ENCODE assay signal across 13 cellular contexts in genomic region chr19:46623915-46624502, GRCh38. TPM values are rescaled to one million over a fixed set of nuclear protein-coding genes. Genes with fewer than 3 reads are reported as not detected.
A peak's percentile ranks its signal among the peaks of the same experiment; 100 is the strongest.
DNase-seq lines count a peak whose midpoint lies in the region; ATAC-seq, FAIRE-seq and TF ChIP-seq lines count a peak whose summit lies in the region.
"Had no signal": no experiment of that assay in that cellular context is flagged by ENCODE, and none has a peak within 500 bp of the region (broad histone marks: within the 10 kb centered on the region; RNA-seq: fewer than 3 reads in every experiment).

No MANE protein-coding gene starts in this region.

- H3K9me3 ChIP-seq in astrocyte (ENCODE audit: insufficient read depth, low read depth, low read length), result no peaks in the 10 kb centered on the region
- no peaks in the 10 kb centered on the region for H3K9me3 ChIP-seq in naive thymus-derived CD4-positive, alpha-beta T cell (ENCODE audit: control insufficient read depth in 2 of 3, low read length in 3 of 3)

- H3K4me2 ChIP-seq in astrocyte (ENCODE audit: low read length), result peak overlapping the region; percentile 71

- H3K4me3 Mint-ChIP-seq in natural killer cell treated with Interleukin-12 subunit alpha and Interleukin-12 subunit beta and Interleukin-15 and Interleukin-18, amount 100 ng/mL, for 72 hours, result peak overlapping the region; percentile 45
- no peak overlapping the region for H3K4me3 Mint-ChIP-seq in natural killer cell
- H3K4me3 Mint-ChIP-seq in astrocyte (ENCODE audit: unreplicated experiment), result no peak overlapping the region
- peak overlapping the region; percentile 71 to 96 (median 83) for H3K4me3 Mint-ChIP-seq in naive thymus-derived CD4-positive, alpha-beta T cell
- H3K4me3 Mint-ChIP-seq in effector memory CD8-positive, alpha-beta T cell, result no peak overlapping the region

- no peak overlapping the region for H3K4me3 ChIP-seq in astrocyte (ENCODE audit: insufficient read depth, low read depth, low read length)
- peak overlapping the region; percentile 19 for H3K4me3 ChIP-seq in naive thymus-derived CD4-positive, alpha-beta T cell (ENCODE audit: low read length)

- peaks cover 27% of the 10 kb centered on the region for H3K4me1 ChIP-seq in astrocyte (ENCODE audit: insufficient read depth, low read length)
- H3K4me1 ChIP-seq in naive thymus-derived CD4-positive, alpha-beta T cell (ENCODE audit: control insufficient read depth in 2 of 2, insufficient read depth in 2 of 2, low read length in 2 of 2), result peaks cover 0 to 58% of the 10 kb centered on the region in 2 donors

- H3K36me3 ChIP-seq in astrocyte (ENCODE audit: insufficient read depth, low read length), result no peaks in the 10 kb centered on the region
- H3K36me3 ChIP-seq in naive thymus-derived CD4-positive, alpha-beta T cell (ENCODE audit: control insufficient read depth in 2 of 3, insufficient read depth in 3 of 3, low read length in 3 of 3), result no peaks in the 10 kb centered on the region

- no peaks in the 10 kb centered on the region for H4K20me1 ChIP-seq in astrocyte (ENCODE audit: insufficient read depth, low read length)

- H3K9ac ChIP-seq in astrocyte (ENCODE audit: low read length), result no peak overlapping the region

- no peak for TF ChIP-seq CTCF in natural killer cell (IDR thresholded peaks at IDR 0.05)
- no peak for TF ChIP-seq CTCF in astrocyte (IDR thresholded peaks at IDR 0.05; ENCODE audit: insufficient read depth, low read depth, low read length)

- H3K27ac ChIP-seq in astrocyte (ENCODE audit: low read depth, low read length), result no peak overlapping the region
- H3K27ac ChIP-seq in naive thymus-derived CD4-positive, alpha-beta T cell (ENCODE audit: low read depth, low read length), result peak overlapping the region; percentile 57

- POLR2A ChIA-PET in naive thymus-derived CD4-positive, alpha-beta T cell (lab: Charles Lee), result interaction anchor here (0.5 to 2.3 kb wide), 5 partner anchors 10 to 490 kb away, joined by 3 to 7 read pairs (median 4); partner anchors contain the start of genes CALM3 and ZC3H4

- FAIRE-seq in astrocyte (lab: Jason Lieb, UNC), result no peak

- CTCF ChIA-PET in naive thymus-derived CD4-positive, alpha-beta T cell (lab: Charles Lee), result interaction anchor here (0.9 to 1.4 kb wide), 2 partner anchors 10 to 37 kb away, joined by 3 to 4 read pairs; partner anchors contain the start of gene DACT3

- peak overlapping the region in 1 of 2 donors; percentile 40 for H3K27ac Mint-ChIP-seq in natural killer cell treated with Interleukin-12 subunit alpha and Interleukin-12 subunit beta and Interleukin-15 and Interleukin-18, amount 100 ng/mL, for 72 hours
- no peak overlapping the region for H3K27ac Mint-ChIP-seq in natural killer cell
- H3K27ac Mint-ChIP-seq in astrocyte (ENCODE audit: unreplicated experiment), result no peak overlapping the region
- peak overlapping the region in 8 of 9 donors; percentile 56 to 95 (median 91) for H3K27ac Mint-ChIP-seq in naive thymus-derived CD4-positive, alpha-beta T cell
- H3K27ac Mint-ChIP-seq in effector memory CD8-positive, alpha-beta T cell, result peak overlapping the region in 1 of 2 donors; percentile 24

- no peak overlapping the region for H2AFZ ChIP-seq in astrocyte (ENCODE audit: low read depth, low read length)

- H3K4me1 Mint-ChIP-seq in natural killer cell treated with Interleukin-12 subunit alpha and Interleukin-12 subunit beta and Interleukin-15 and Interleukin-18, amount 100 ng/mL, for 72 hours (ENCODE audit: low read depth in 2 of 2), result peaks cover 6 to 17% of the 10 kb centered on the region in 2 donors
- H3K4me1 Mint-ChIP-seq in natural killer cell (peaks cover 0 to 11% of the 10 kb centered on the region in 2 donors), astrocyte (ENCODE audit: low read depth, unreplicated experiment) (peaks cover 8% of the 10 kb centered on the region)
- peaks cover 35 to 64% (median 56%) of the 10 kb centered on the region in 7 donors for H3K4me1 Mint-ChIP-seq in naive thymus-derived CD4-positive, alpha-beta T cell
- H3K4me1 Mint-ChIP-seq in effector memory CD8-positive, alpha-beta T cell (ENCODE audit: low read depth in 2 of 2), result peaks cover 0 to 4% of the 10 kb centered on the region in 2 donors

- DNase-seq in natural killer cell treated with Interleukin-12 subunit alpha and Interleukin-12 subunit beta and Interleukin-15 and Interleukin-18, amount 100 ng/mL, for 72 hours (ENCODE audit: low spot score), result no peak
- no peak for DNase-seq in natural killer cell
- DNase-seq in astrocyte (ENCODE audit: low read depth), result no peak
- DNase-seq in naive thymus-derived CD4-positive, alpha-beta T cell, result no peak
- no peak for DNase-seq in NCI-H187 treated with DMSO at 0.1 percent for 48 hours (lab: John Stamatoyannopoulos, UW)
- no peak for DNase-seq in effector memory CD8-positive, alpha-beta T cell
- DNase-seq: activated CD8-positive, alpha-beta memory T cell treated with anti-CD3 and anti-CD28 coated beads, Interleukin-2, amount 50 U/mL, for 4 hours; DMS 273 treated with DMSO at 0.1 percent for 48 hours; NCI-H524 treated with DMSO at 0.1 percent for 48 hours; SW 1271 had no signal

- H3K79me2 ChIP-seq in astrocyte (ENCODE audit: insufficient read depth, low read length), result no peaks in the 10 kb centered on the region

- H3K36me3 Mint-ChIP-seq in natural killer cell treated with Interleukin-12 subunit alpha and Interleukin-12 subunit beta and Interleukin-15 and Interleukin-18, amount 100 ng/mL, for 72 hours, result no peaks in the 10 kb centered on the region
- H3K36me3 Mint-ChIP-seq in natural killer cell (no peaks in the 10 kb centered on the region), astrocyte (ENCODE audit: low read depth, unreplicated experiment) (no peaks in the 10 kb centered on the region)
- peaks cover 0 to 27% (median 0%) of the 10 kb centered on the region in 5 donors for H3K36me3 Mint-ChIP-seq in naive thymus-derived CD4-positive, alpha-beta T cell
- H3K36me3 Mint-ChIP-seq in effector memory CD8-positive, alpha-beta T cell (ENCODE audit: insufficient read depth), result no peaks in the 10 kb centered on the region

- intact Hi-C loops in natural killer cell (cut with micrococcal nuclease), result no loop called here
- intact Hi-C loops in naive thymus-derived CD4-positive, alpha-beta T cell (cut with micrococcal nuclease), result no loop called here

- H3K9me3 Mint-ChIP-seq in natural killer cell treated with Interleukin-12 subunit alpha and Interleukin-12 subunit beta and Interleukin-15 and Interleukin-18, amount 100 ng/mL, for 72 hours, result no peaks in the 10 kb centered on the region
- H3K9me3 Mint-ChIP-seq in natural killer cell (no peaks in the 10 kb centered on the region), astrocyte (ENCODE audit: unreplicated experiment) (no peaks in the 10 kb centered on the region)
- H3K9me3 Mint-ChIP-seq in naive thymus-derived CD4-positive, alpha-beta T cell, result peaks cover 0 to 2% (median 0%) of the 10 kb centered on the region in 11 donors
- no peaks in the 10 kb centered on the region for H3K9me3 Mint-ChIP-seq in effector memory CD8-positive, alpha-beta T cell

- no peak for ATAC-seq in natural killer cell treated with Interleukin-12 subunit alpha and Interleukin-12 subunit beta and Interleukin-15 and Interleukin-18, amount 100 ng/mL, for 72 hours
- no peak for ATAC-seq in natural killer cell
- ATAC-seq in naive thymus-derived CD4-positive, alpha-beta T cell, result no peak
- no peak for ATAC-seq in HG02759 (IDR thresholded peaks at IDR 0.05; ENCODE audit: unreplicated experiment)
- no peak for ATAC-seq in effector memory CD8-positive, alpha-beta T cell (replicated peaks)
- no peak for ATAC-seq in HG03571 (IDR thresholded peaks at IDR 0.05; ENCODE audit: unreplicated experiment)

- peaks cover 0 to 17% of the 10 kb centered on the region in 2 donors for H3K27me3 Mint-ChIP-seq in natural killer cell treated with Interleukin-12 subunit alpha and Interleukin-12 subunit beta and Interleukin-15 and Interleukin-18, amount 100 ng/mL, for 72 hours
- peaks cover 6 to 25% of the 10 kb centered on the region in 2 donors for H3K27me3 Mint-ChIP-seq in natural killer cell (ENCODE audit: low read depth in 2 of 2)
- peaks cover 3% of the 10 kb centered on the region for H3K27me3 Mint-ChIP-seq in astrocyte (ENCODE audit: low read depth, unreplicated experiment)
- peaks cover 0 to 6% (median 0%) of the 10 kb centered on the region in 5 donors for H3K27me3 Mint-ChIP-seq in naive thymus-derived CD4-positive, alpha-beta T cell
- peaks cover 30 to 64% of the 10 kb centered on the region in 2 donors for H3K27me3 Mint-ChIP-seq in effector memory CD8-positive, alpha-beta T cell

- H3K27me3 ChIP-seq in astrocyte (ENCODE audit: insufficient read depth, low read length), result no peaks in the 10 kb centered on the region
- no peaks in the 10 kb centered on the region for H3K27me3 ChIP-seq in naive thymus-derived CD4-positive, alpha-beta T cell (ENCODE audit: control insufficient read depth in 2 of 2, insufficient read depth in 2 of 2, low read length in 2 of 2)

RNA-seq across cellular contexts. Expression of gene PTGIR, which starts 0.9 kb away (rescaled TPM):
- total RNA-seq in natural killer cell treated with Interleukin-12 subunit alpha and Interleukin-12 subunit beta and Interleukin-15 and Interleukin-18, amount 100 ng/mL, for 72 hours, result 1 to 10 TPM in 1 of 2 donors, under 1 TPM in 1; 0.31 to 1.7 TPM
- total RNA-seq in natural killer cell (1 to 10 TPM in 2 of 3 donors, under 1 TPM in 1; 0.75 to 1.4 (median 1.0) TPM), astrocyte (0.50 and 0.52 TPM in 2 replicates)
- total RNA-seq in naive thymus-derived CD4-positive, alpha-beta T cell, result 10 to 100 TPM in 1 of 5 experiments, 1 to 10 TPM in 4; 4.2 to 99.1 (median 4.9) TPM
- polyA plus RNA-seq in naive thymus-derived CD4-positive, alpha-beta T cell, result 10 to 100 TPM in 1 of 2 donors, 1 to 10 TPM in 1; 5.1 to 13.2 TPM

RNA-seq across cellular contexts. Expression of gene GNG8, which starts 12.0 kb away (rescaled TPM):
- 1 to 10 TPM in 1 of 2 donors, not detected in 1; 3.0 TPM for total RNA-seq in natural killer cell treated with Interleukin-12 subunit alpha and Interleukin-12 subunit beta and Interleukin-15 and Interleukin-18, amount 100 ng/mL, for 72 hours
- total RNA-seq in natural killer cell, result not detected
- total RNA-seq in astrocyte, result not detected in 2 replicates
- total RNA-seq in naive thymus-derived CD4-positive, alpha-beta T cell, result 10 to 100 TPM in 1 of 5 experiments, 1 to 10 TPM in 1, not detected in 3; 3.2 to 12.3 TPM
- polyA plus RNA-seq in naive thymus-derived CD4-positive, alpha-beta T cell, result 1 to 10 TPM in 1 of 2 donors, not detected in 1; 9.7 TPM
- total RNA-seq: mucosa of gallbladder had no signal

RNA-seq across cellular contexts. Expression of gene CALM3, which starts 22.9 kb away (rescaled TPM):
- 100 to 1,000 TPM; 305 to 309 TPM for total RNA-seq in natural killer cell treated with Interleukin-12 subunit alpha and Interleukin-12 subunit beta and Interleukin-15 and Interleukin-18, amount 100 ng/mL, for 72 hours
- total RNA-seq in natural killer cell (100 to 1,000 TPM; 218 to 272 (median 235) TPM), astrocyte (334 and 343 TPM in 2 replicates)
- total RNA-seq in naive thymus-derived CD4-positive, alpha-beta T cell, result 100 to 1,000 TPM; 203 to 517 (median 266) TPM
- 100 to 1,000 TPM; 242 to 254 TPM for polyA plus RNA-seq in naive thymus-derived CD4-positive, alpha-beta T cell

RNA-seq across cellular contexts. Expression of gene DACT3, which starts 37.0 kb away (rescaled TPM):
- total RNA-seq in natural killer cell treated with Interleukin-12 subunit alpha and Interleukin-12 subunit beta and Interleukin-15 and Interleukin-18, amount 100 ng/mL, for 72 hours, result under 1 TPM in 1 of 2 donors, not detected in 1; 0.36 TPM
- total RNA-seq in natural killer cell, result under 1 TPM in 2 of 3 donors, not detected in 1; 0.14 to 0.20 TPM
- 19.8 and 27.7 TPM in 2 replicates for total RNA-seq in astrocyte
- 1 to 10 TPM in 1 of 5 experiments, under 1 TPM in 3, not detected in 1; 0.11 to 1.3 (median 0.34) TPM for total RNA-seq in naive thymus-derived CD4-positive, alpha-beta T cell
- polyA plus RNA-seq in naive thymus-derived CD4-positive, alpha-beta T cell, result under 1 TPM in 1 of 2 donors, not detected in 1; 0.07 TPM

Comparison
In these comparisons a context has a peak if more than half of its experiments do, and no peak if none do; other contexts are left out.
1. H3K4me3 Mint-ChIP-seq: peak in natural killer cell treated with Interleukin-12 subunit alpha and Interleukin-12 subunit beta and Interleukin-15 and Interleukin-18, amount 100 ng/mL, for 72 hours (single experiment) and naive thymus-derived CD4-positive, alpha-beta T cell (10 of 10); none in natural killer cell (single experiment), astrocyte (single experiment) and effector memory CD8-positive, alpha-beta T cell (0 of 2).
2. H3K27ac Mint-ChIP-seq: peak in naive thymus-derived CD4-positive, alpha-beta T cell (8 of 9); none in natural killer cell (0 of 2) and astrocyte (single experiment).